Comparison of ENCODE assay signal across 16 cellular contexts in the genomic region with DNA sequence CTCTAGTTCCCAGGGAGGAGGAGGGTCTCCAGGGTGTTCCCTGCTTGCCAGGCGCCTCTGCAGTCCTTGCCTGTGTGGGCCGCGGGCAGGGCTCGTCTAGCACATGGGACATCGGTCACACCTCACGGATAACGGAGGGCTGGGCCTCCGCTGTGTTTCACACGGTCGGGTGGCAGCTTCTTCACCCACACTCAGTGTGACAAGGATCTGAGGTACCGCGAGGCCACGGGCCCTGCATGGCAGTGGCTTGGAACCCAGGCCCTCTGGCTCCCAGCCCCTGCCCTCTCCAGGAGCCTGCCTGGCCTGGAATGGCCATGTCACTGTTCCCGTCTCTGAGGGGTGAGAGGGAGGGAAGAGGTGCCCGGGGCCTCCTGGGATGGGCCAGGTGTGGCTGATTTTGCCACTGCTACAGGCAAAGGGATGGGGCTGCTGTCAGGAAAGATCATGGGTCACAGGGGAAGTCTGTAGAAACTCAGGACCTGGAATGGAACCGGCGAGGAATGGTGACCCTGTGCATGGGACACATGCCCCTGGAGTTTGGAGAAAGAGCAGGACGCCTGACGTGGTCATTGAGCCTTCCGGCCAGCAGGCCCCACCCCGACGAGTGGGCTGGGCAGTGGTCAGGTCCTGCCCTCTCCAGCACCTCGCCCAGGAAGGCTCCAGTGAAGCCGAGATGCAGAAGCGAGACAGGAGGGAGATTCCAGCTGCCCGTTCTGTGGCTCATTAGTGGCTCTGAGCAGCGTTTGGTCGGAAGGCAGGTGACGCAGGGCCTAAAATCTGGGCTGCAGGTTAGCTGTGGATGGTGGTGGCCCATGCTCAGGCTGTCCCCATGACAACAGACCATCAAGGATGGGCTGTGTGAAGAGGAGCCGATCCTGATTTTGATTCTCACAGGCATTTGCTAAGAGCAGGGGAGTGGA.
DNase-seq lines count a peak whose midpoint lies in the region; ATAC-seq and TF ChIP-seq lines count a peak whose summit lies in the region.
"Had no signal": no experiment of that assay in that cellular context is flagged by ENCODE, and none has a peak within 500 bp of the region (broad histone marks: within the 10 kb centered on the region; RNA-seq: fewer than 3 reads in every experiment).

No MANE protein-coding gene starts in this region.

- no peaks in the 10 kb centered on the region for H3K27me3 ChIP-seq in colonic mucosa
- H3K27me3 ChIP-seq in lower lobe of right lung (ENCODE audit: low read depth): no peaks in the 10 kb centered on the region
- no peaks in the 10 kb centered on the region for H3K27me3 ChIP-seq in sigmoid colon

- ATAC-seq in lower lobe of right lung (peak; percentile 22 to 31), HG02981 (IDR thresholded peaks at IDR 0.05; ENCODE audit: unreplicated experiment) (no peak)
- no peak for ATAC-seq in activated naive CD4-positive, alpha-beta T cell treated with anti-CD3 and anti-CD28 coated beads, Interleukin-2, amount 50 U/mL, for 72 hours
- ATAC-seq: T-cell had no signal

- intact Hi-C loops in colonic mucosa (cut with DNase I) (no loop called here), lower lobe of right lung (cut with DNase I) (no loop called here), sigmoid colon (cut with DNase I) (no loop called here)

- peak overlapping the region in 1 of 2 donors; percentile 60 for H3K27ac Mint-ChIP-seq in activated naive CD4-positive, alpha-beta T cell treated with anti-CD3 and anti-CD28 coated beads, Interleukin-2, amount 50 U/mL, for 72 hours
- H3K27ac Mint-ChIP-seq: IgD-negative memory B cell, T-cell had no signal

- WGBS in sigmoid colon, 2 donors: 52 to 68% methylated on average over 30 of the region's 30 CpGs

- TF ChIP-seq EP300 in sigmoid colon (IDR thresholded peaks at IDR 0.05): no peak

- DNase-seq in D341Med (ENCODE audit: low spot score) (peak; percentile 29), colonic mucosa (no peak), lower lobe of right lung (no peak), sigmoid colon (no peak)
- no peak for DNase-seq in activated naive CD4-positive, alpha-beta T cell treated with anti-CD3 and anti-CD28 coated beads, Interleukin-2, amount 50 U/mL, for 72 hours (ENCODE audit: low spot score in 2 of 2)
- no peak for DNase-seq in effector CD8-positive, alpha-beta T cell (lab: John Stamatoyannopoulos, UW)
- no peak for DNase-seq in activated T-cell treated with anti-CD3 and anti-CD28 coated beads, Interleukin-2, amount 50 U/mL, for 1 hour
- DNase-seq: activated CD4-positive, CD25-positive, alpha-beta regulatory T cell; DMS 273 treated with DMSO at 0.1 percent for 48 hours; effector CD4-positive, alpha-beta T cell; NCI-H1092 had no signal

- no peaks in the 10 kb centered on the region for H3K36me3 ChIP-seq in colonic mucosa
- H3K36me3 ChIP-seq in lower lobe of right lung: no peaks in the 10 kb centered on the region
- H3K36me3 ChIP-seq in sigmoid colon: peaks cover 0 to 7% (median 0%) of the 10 kb centered on the region in 4 donors
- H3K36me3 ChIP-seq: prostate gland had no signal

- no peak for TF ChIP-seq POLR2A in sigmoid colon (IDR thresholded peaks at IDR 0.05)

- H3K9me3 ChIP-seq in colonic mucosa (no peaks in the 10 kb centered on the region), lower lobe of right lung (peaks cover 5% of the 10 kb centered on the region), sigmoid colon (no peaks in the 10 kb centered on the region)
- H3K9me3 ChIP-seq: prostate gland had no signal

- peaks cover 7% of the 10 kb centered on the region for H3K4me1 ChIP-seq in colonic mucosa
- peaks cover 33% of the 10 kb centered on the region for H3K4me1 ChIP-seq in lower lobe of right lung
- peaks cover 0 to 49% (median 37%) of the 10 kb centered on the region in 4 donors for H3K4me1 ChIP-seq in sigmoid colon

- H3K27ac ChIP-seq in colonic mucosa (no peak overlapping the region), lower lobe of right lung (peak overlapping the region; percentile 72), sigmoid colon (peak overlapping the region; percentile 3 to 87 (median 80))
- H3K27ac ChIP-seq: prostate gland, RWPE1 had no signal

- H3K36me3 Mint-ChIP-seq in activated naive CD4-positive, alpha-beta T cell treated with anti-CD3 and anti-CD28 coated beads, Interleukin-2, amount 50 U/mL, for 72 hours: peaks cover 0 to 8% of the 10 kb centered on the region in 2 donors

- H3K4me3 ChIP-seq in colonic mucosa (no peak overlapping the region), lower lobe of right lung (no peak overlapping the region), sigmoid colon (no peak overlapping the region)
- H3K4me3 ChIP-seq: prostate gland had no signal

- no peaks in the 10 kb centered on the region for H3K9me3 Mint-ChIP-seq in activated naive CD4-positive, alpha-beta T cell treated with anti-CD3 and anti-CD28 coated beads, Interleukin-2, amount 50 U/mL, for 72 hours

- peak overlapping the region; percentile 6 to 70 for H3K9ac ChIP-seq in colonic mucosa (ENCODE audit: low read depth in 2 of 2, low read length in 2 of 2)

- TF ChIP-seq CTCF in colonic mucosa (IDR thresholded peaks at IDR 0.05): no peak
- no peak for TF ChIP-seq CTCF in lower lobe of right lung (IDR thresholded peaks at IDR 0.05)
- no peak for TF ChIP-seq CTCF in sigmoid colon (IDR thresholded peaks at IDR 0.05)

Comparison
In these comparisons a context has a peak if more than half of its experiments do, and no peak if none do; other contexts are left out.
1. ATAC-seq: peak in lower lobe of right lung (2 of 2); none in activated naive CD4-positive, alpha-beta T cell treated with anti-CD3 and anti-CD28 coated beads, Interleukin-2, amount 50 U/mL, for 72 hours (0 of 2) and HG02981 (single experiment).